In the genomic region with DNA sequence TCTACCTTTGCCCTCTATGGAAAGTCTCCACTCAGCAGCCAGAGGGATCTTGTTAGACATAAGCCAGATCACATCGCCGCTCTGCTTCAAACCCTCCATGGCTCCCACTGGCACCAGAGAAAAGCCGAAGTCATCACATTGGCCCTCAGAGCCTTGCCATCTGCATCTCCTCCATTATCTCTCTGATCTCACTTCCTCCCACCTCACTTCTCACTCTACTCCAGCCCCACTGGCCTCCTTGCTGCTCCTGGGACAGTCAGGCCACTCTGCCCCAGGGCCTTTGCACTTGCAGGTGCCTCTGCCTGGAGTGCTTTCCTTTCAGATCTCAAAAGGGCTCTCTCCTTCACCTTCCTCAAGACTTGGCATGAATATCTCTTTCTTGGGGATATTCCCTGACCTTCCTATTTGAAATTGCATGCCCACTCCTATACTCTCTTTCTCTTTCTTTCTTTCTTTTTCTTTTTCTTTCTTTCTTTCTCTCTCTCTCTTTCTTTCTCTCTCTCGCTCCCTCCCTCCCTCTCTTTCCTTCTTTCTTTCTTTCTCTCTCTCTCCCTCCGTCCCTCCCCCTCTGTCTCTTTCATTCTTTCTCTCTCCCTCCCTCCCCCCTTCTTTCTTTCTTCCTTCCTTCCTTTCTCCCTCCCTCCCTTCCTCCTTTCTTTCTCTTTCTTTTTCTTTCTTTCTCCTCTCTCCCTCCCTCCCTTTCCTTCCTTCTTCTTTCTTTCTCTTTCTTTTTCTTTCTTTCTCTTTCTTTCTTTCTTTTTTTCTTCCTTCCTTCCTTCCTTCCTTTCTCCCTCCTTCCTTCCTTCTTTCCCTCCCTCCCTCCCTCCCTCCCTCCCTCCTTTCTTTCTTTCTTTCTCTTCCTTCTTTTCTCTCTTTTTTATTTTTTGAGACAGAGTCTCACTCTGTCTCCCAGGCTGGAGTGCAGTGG, we compare ENCODE assay signal across 1 cellular context.
A peak's percentile ranks its signal among the peaks of the same experiment; 100 is the strongest.
TF ChIP-seq lines count a peak whose summit lies in the region.

No MANE protein-coding gene starts in this region.

TF ChIP-seq in HEK293, 187 proteins besides CTCF, POLR2A, EP300 and RAD21 (continued from another document):
- no peak for TF ChIP-seq ZNF311 (tag by site-specific recombination; IDR thresholded peaks at IDR 0.05; ENCODE audit: borderline replicate concordance)
- no peak for TF ChIP-seq ZNF837 (tag by site-specific recombination; IDR thresholded peaks at IDR 0.05)
- TF ChIP-seq ZNF623 (tag by site-specific recombination; IDR thresholded peaks at IDR 0.05): peak; percentile 100
- TF ChIP-seq KLF10 (tag by site-specific recombination; IDR thresholded peaks at IDR 0.05): no peak
- no peak for TF ChIP-seq KLF9 (tag by site-specific recombination; IDR thresholded peaks at IDR 0.05; ENCODE audit: low read depth)
- TF ChIP-seq ZNF596 (tag by site-specific recombination; IDR thresholded peaks at IDR 0.05): no peak
- TF ChIP-seq ZFP3 (tag by site-specific recombination; IDR thresholded peaks at IDR 0.05; ENCODE audit: low read depth): no peak
- no peak for TF ChIP-seq ZNF155 (tag by site-specific recombination; IDR thresholded peaks at IDR 0.05)
- no peak for TF ChIP-seq YY1 (tag by site-specific recombination; IDR thresholded peaks at IDR 0.05)
- TF ChIP-seq, protein P1, sequence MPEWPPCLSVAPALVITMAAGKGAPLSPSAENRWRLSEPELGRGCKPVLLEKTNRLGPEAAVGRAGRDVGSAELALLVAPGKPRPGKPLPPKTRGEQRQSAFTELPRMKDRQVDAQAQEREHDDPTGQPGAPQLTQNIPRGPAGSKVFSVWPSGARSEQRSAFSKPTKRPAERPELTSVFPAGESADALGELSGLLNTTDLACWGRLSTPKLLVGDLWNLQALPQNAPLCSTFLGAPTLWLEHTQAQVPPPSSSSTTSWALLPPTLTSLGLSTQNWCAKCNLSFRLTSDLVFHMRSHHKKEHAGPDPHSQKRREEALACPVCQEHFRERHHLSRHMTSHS (tag by site-specific recombination; IDR thresholded peaks at IDR 0.05): no peak
- no peak for TF ChIP-seq ZFHX2 (tag by site-specific recombination; conservative IDR thresholded peaks at IDR 0.05)
- TF ChIP-seq, protein P2, sequence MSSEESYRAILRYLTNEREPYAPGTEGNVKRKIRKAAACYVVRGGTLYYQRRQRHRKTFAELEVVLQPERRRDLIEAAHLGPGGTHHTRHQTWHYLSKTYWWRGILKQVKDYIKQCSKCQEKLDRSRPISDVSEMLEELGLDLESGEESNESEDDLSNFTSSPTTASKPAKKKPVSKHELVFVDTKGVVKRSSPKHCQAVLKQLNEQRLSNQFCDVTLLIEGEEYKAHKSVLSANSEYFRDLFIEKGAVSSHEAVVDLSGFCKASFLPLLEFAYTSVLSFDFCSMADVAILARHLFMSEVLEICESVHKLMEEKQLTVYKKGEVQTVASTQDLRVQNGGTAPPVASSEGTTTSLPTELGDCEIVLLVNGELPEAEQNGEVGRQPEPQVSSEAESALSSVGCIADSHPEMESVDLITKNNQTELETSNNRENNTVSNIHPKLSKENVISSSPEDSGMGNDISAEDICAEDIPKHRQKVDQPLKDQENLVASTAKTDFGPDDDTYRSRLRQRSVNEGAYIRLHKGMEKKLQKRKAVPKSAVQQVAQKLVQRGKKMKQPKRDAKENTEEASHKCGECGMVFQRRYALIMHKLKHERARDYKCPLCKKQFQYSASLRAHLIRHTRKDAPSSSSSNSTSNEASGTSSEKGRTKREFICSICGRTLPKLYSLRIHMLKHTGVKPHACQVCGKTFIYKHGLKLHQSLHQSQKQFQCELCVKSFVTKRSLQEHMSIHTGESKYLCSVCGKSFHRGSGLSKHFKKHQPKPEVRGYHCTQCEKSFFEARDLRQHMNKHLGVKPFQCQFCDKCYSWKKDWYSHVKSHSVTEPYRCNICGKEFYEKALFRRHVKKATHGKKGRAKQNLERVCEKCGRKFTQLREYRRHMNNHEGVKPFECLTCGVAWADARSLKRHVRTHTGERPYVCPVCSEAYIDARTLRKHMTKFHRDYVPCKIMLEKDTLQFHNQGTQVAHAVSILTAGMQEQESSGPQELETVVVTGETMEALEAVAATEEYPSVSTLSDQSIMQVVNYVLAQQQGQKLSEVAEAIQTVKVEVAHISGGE (tag by site-specific recombination; conservative IDR thresholded peaks at IDR 0.05; ENCODE audit: low read depth): no peak
- no peak for TF ChIP-seq ZBTB21 (tag by site-specific recombination; IDR thresholded peaks at IDR 0.05)
- no peak for TF ChIP-seq ZNF324 (tag by site-specific recombination; IDR thresholded peaks at IDR 0.05)
- no peak for TF ChIP-seq ZNF2 (tag by site-specific recombination; IDR thresholded peaks at IDR 0.05)
- TF ChIP-seq, protein P3, sequence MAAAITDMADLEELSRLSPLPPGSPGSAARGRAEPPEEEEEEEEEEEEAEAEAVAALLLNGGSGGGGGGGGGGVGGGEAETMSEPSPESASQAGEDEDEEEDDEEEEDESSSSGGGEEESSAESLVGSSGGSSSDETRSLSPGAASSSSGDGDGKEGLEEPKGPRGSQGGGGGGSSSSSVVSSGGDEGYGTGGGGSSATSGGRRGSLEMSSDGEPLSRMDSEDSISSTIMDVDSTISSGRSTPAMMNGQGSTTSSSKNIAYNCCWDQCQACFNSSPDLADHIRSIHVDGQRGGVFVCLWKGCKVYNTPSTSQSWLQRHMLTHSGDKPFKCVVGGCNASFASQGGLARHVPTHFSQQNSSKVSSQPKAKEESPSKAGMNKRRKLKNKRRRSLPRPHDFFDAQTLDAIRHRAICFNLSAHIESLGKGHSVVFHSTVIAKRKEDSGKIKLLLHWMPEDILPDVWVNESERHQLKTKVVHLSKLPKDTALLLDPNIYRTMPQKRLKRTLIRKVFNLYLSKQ (tag by site-specific recombination; IDR thresholded peaks at IDR 0.05; ENCODE audit: borderline replicate concordance): no peak
- peak; percentile 83 for TF ChIP-seq PRDM1 (tag by site-specific recombination; IDR thresholded peaks at IDR 0.05)
- no peak for TF ChIP-seq ZNF76 (tag by site-specific recombination; IDR thresholded peaks at IDR 0.05; ENCODE audit: borderline replicate concordance, low read depth)
